In genomic region chr6:144063744-144064401, GRCh38 we compare ENCODE assay signal across 1 cellular context.
A peak's percentile ranks its signal among the peaks of the same experiment; 100 is the strongest.
TF ChIP-seq lines count a peak whose summit lies in the region.

No MANE protein-coding gene starts in this region.

TF ChIP-seq in HepG2, 621 proteins besides CTCF, POLR2A, EP300 and RAD21 (continued from another document and continues in another):
- TF ChIP-seq, protein P1, sequence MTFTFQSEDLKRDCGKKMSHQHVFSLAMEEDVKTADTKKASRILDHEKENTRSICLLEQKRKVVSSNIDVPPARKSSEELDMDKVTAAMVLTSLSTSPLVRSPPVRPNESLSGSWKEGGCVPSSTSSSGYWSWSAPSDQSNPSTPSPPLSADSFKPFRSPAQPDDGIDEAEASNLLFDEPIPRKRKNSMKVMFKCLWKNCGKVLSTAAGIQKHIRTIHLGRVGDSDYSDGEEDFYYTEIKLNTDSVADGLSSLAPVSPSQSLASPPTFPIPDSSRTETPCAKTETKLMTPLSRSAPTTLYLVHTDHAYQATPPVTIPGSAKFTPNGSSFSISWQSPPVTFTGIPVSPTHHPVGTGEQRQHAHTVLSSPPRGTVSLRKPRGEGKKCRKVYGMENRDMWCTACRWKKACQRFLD (CRISPR knock-in tag; IDR thresholded peaks at IDR 0.05; ENCODE audit: borderline replicate concordance): no peak
- no peak; the same call in 1 of the 2 replicates for TF ChIP-seq KAT7 (CRISPR knock-in tag; IDR thresholded peaks at IDR 0.05; ENCODE audit: borderline replicate concordance)
- TF ChIP-seq HNRNPK (IDR thresholded peaks at IDR 0.05; ENCODE audit: low read depth, low read length, poor library complexity, severe bottlenecking): no peak
- peak; percentile 29 for TF ChIP-seq XRCC5 (optimal IDR thresholded peaks at IDR 0.05; ENCODE audit: low read length)
- TF ChIP-seq ZNF883 (CRISPR knock-in tag; IDR thresholded peaks at IDR 0.05; ENCODE audit: not compliant biosample characterization): peak; percentile 73
- TF ChIP-seq ZNF781 (CRISPR knock-in tag; IDR thresholded peaks at IDR 0.05; ENCODE audit: borderline replicate concordance, not compliant biosample characterization): no peak
- TF ChIP-seq ZNF709 (CRISPR knock-in tag; IDR thresholded peaks at IDR 0.05): peak; percentile 60; the same call in 1 of the 2 replicates
- no peak; the same call in 1 of the 2 replicates for TF ChIP-seq FOXK1 (CRISPR knock-in tag; IDR thresholded peaks at IDR 0.05; ENCODE audit: borderline replicate concordance, low read depth)
- TF ChIP-seq SMAD9 (CRISPR knock-in tag; IDR thresholded peaks at IDR 0.05): no peak
- 0 out of 2 replicates have a peak, but pooled peaks have one; percentile 29 for TF ChIP-seq DRAP1 (CRISPR knock-in tag; IDR thresholded peaks at IDR 0.05)
- TF ChIP-seq, protein P2, sequence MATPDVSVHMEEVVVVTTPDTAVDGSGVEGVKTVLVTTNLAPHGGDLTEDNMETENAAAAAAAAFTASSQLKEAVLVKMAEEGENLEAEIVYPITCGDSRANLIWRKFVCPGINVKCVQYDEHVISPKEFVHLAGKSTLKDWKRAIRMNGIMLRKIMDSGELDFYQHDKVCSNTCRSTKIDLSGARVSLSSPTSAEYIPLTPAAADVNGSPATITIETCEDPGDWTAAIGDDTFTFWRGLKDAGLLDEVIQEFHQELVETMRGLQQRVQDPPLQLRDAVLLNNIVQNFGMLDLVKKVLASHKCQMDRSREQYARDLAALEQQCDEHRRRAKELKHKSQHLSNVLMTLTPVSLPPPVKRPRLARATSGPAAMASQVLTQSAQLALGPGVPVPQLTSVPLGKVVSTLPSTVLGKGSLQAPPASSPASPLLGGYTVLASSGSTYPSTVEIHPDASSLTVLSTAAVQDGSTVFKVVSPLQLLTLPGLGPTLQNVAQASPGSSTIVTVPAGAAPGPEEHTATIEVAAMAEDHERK (CRISPR knock-in tag; IDR thresholded peaks at IDR 0.05; ENCODE audit: low read depth): no peak
- TF ChIP-seq POLR2G (IDR thresholded peaks at IDR 0.05; ENCODE audit: low read depth, low read length): peak; percentile 45; the same call in 1 of the 2 replicates
- no peak; the same call in 1 of the 2 replicates for TF ChIP-seq ARNTL (CRISPR knock-in tag; IDR thresholded peaks at IDR 0.05)
- no peak for TF ChIP-seq CENPX (CRISPR knock-in tag; IDR thresholded peaks at IDR 0.05)
- no peak for TF ChIP-seq ZNF282 (IDR thresholded peaks at IDR 0.05; ENCODE audit: partially characterized antibody)
- no peak for TF ChIP-seq SOX6 (IDR thresholded peaks at IDR 0.05)
- TF ChIP-seq SOX6 (CRISPR knock-in tag; IDR thresholded peaks at IDR 0.05): peak; percentile 47
- TF ChIP-seq MAFF (IDR thresholded peaks at IDR 0.05; ENCODE audit: low read depth, low read length): no peak
- TF ChIP-seq RBFOX2 (IDR thresholded peaks at IDR 0.05; ENCODE audit: low read depth, low read length): peak; percentile 72
- TF ChIP-seq, protein P3, sequence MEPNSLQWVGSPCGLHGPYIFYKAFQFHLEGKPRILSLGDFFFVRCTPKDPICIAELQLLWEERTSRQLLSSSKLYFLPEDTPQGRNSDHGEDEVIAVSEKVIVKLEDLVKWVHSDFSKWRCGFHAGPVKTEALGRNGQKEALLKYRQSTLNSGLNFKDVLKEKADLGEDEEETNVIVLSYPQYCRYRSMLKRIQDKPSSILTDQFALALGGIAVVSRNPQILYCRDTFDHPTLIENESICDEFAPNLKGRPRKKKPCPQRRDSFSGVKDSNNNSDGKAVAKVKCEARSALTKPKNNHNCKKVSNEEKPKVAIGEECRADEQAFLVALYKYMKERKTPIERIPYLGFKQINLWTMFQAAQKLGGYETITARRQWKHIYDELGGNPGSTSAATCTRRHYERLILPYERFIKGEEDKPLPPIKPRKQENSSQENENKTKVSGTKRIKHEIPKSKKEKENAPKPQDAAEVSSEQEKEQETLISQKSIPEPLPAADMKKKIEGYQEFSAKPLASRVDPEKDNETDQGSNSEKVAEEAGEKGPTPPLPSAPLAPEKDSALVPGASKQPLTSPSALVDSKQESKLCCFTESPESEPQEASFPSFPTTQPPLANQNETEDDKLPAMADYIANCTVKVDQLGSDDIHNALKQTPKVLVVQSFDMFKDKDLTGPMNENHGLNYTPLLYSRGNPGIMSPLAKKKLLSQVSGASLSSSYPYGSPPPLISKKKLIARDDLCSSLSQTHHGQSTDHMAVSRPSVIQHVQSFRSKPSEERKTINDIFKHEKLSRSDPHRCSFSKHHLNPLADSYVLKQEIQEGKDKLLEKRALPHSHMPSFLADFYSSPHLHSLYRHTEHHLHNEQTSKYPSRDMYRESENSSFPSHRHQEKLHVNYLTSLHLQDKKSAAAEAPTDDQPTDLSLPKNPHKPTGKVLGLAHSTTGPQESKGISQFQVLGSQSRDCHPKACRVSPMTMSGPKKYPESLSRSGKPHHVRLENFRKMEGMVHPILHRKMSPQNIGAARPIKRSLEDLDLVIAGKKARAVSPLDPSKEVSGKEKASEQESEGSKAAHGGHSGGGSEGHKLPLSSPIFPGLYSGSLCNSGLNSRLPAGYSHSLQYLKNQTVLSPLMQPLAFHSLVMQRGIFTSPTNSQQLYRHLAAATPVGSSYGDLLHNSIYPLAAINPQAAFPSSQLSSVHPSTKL (CRISPR knock-in tag; IDR thresholded peaks at IDR 0.05): peak; percentile 66; the same call in 1 of the 2 replicates
- TF ChIP-seq ATF6 (CRISPR knock-in tag; conservative IDR thresholded peaks at IDR 0.05): no peak
- no peak for TF ChIP-seq HHEX (CRISPR knock-in tag; IDR thresholded peaks at IDR 0.05)
- no peak for TF ChIP-seq IKZF4 (CRISPR knock-in tag; IDR thresholded peaks at IDR 0.05; ENCODE audit: borderline replicate concordance, low read depth, not compliant biosample characterization)
- TF ChIP-seq GTF3A (CRISPR knock-in tag; conservative IDR thresholded peaks at IDR 0.05): no peak
- TF ChIP-seq, protein P4, sequence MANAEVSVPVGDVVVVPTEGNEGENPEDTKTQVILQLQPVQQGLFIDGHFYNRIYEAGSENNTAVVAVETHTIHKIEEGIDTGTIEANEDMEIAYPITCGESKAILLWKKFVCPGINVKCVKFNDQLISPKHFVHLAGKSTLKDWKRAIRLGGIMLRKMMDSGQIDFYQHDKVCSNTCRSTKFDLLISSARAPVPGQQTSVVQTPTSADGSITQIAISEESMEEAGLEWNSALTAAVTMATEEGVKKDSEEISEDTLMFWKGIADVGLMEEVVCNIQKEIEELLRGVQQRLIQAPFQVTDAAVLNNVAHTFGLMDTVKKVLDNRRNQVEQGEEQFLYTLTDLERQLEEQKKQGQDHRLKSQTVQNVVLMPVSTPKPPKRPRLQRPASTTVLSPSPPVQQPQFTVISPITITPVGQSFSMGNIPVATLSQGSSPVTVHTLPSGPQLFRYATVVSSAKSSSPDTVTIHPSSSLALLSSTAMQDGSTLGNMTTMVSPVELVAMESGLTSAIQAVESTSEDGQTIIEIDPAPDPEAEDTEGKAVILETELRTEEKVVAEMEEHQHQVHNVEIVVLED (CRISPR knock-in tag; IDR thresholded peaks at IDR 0.05; ENCODE audit: borderline replicate concordance): 0 out of 2 replicates have a peak, but pooled peaks have one; percentile 47
- TF ChIP-seq, protein P5, sequence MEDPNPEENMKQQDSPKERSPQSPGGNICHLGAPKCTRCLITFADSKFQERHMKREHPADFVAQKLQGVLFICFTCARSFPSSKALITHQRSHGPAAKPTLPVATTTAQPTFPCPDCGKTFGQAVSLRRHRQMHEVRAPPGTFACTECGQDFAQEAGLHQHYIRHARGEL (CRISPR knock-in tag; IDR thresholded peaks at IDR 0.05): no peak
- TF ChIP-seq ZNF430 (CRISPR knock-in tag; IDR thresholded peaks at IDR 0.05): peak; percentile 74; the same call in 1 of the 2 replicates
- TF ChIP-seq, protein P6, sequence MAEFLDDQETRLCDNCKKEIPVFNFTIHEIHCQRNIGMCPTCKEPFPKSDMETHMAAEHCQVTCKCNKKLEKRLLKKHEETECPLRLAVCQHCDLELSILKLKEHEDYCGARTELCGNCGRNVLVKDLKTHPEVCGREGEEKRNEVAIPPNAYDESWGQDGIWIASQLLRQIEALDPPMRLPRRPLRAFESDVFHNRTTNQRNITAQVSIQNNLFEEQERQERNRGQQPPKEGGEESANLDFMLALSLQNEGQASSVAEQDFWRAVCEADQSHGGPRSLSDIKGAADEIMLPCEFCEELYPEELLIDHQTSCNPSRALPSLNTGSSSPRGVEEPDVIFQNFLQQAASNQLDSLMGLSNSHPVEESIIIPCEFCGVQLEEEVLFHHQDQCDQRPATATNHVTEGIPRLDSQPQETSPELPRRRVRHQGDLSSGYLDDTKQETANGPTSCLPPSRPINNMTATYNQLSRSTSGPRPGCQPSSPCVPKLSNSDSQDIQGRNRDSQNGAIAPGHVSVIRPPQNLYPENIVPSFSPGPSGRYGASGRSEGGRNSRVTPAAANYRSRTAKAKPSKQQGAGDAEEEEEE (CRISPR knock-in tag; IDR thresholded peaks at IDR 0.05; ENCODE audit: borderline replicate concordance): no peak
- TF ChIP-seq MAF1 (CRISPR knock-in tag; IDR thresholded peaks at IDR 0.05; ENCODE audit: borderline replicate concordance): peak; percentile 69; the same call in 1 of the 2 replicates
- TF ChIP-seq ONECUT2 (CRISPR knock-in tag; IDR thresholded peaks at IDR 0.05): no peak
- 0 out of 2 replicates have a peak, but pooled peaks have one; percentile 34 for TF ChIP-seq MED13 (CRISPR knock-in tag; IDR thresholded peaks at IDR 0.05)
- TF ChIP-seq, protein P7, sequence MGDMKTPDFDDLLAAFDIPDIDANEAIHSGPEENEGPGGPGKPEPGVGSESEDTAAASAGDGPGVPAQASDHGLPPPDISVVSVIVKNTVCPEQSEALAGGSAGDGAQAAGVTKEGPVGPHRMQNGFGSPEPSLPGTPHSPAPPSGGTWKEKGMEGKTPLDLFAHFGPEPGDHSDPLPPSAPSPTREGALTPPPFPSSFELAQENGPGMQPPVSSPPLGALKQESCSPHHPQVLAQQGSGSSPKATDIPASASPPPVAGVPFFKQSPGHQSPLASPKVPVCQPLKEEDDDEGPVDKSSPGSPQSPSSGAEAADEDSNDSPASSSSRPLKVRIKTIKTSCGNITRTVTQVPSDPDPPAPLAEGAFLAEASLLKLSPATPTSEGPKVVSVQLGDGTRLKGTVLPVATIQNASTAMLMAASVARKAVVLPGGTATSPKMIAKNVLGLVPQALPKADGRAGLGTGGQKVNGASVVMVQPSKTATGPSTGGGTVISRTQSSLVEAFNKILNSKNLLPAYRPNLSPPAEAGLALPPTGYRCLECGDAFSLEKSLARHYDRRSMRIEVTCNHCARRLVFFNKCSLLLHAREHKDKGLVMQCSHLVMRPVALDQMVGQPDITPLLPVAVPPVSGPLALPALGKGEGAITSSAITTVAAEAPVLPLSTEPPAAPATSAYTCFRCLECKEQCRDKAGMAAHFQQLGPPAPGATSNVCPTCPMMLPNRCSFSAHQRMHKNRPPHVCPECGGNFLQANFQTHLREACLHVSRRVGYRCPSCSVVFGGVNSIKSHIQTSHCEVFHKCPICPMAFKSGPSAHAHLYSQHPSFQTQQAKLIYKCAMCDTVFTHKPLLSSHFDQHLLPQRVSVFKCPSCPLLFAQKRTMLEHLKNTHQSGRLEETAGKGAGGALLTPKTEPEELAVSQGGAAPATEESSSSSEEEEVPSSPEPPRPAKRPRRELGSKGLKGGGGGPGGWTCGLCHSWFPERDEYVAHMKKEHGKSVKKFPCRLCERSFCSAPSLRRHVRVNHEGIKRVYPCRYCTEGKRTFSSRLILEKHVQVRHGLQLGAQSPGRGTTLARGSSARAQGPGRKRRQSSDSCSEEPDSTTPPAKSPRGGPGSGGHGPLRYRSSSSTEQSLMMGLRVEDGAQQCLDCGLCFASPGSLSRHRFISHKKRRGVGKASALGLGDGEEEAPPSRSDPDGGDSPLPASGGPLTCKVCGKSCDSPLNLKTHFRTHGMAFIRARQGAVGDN (CRISPR knock-in tag; IDR thresholded peaks at IDR 0.05): peak; percentile 96
- TF ChIP-seq NFKBIZ (CRISPR knock-in tag; IDR thresholded peaks at IDR 0.05): no peak
- TF ChIP-seq BORCS8-MEF2B (CRISPR knock-in tag; IDR thresholded peaks at IDR 0.05): 0 out of 2 replicates have a peak, but pooled peaks have one; percentile 6
- TF ChIP-seq ATF4 (CRISPR knock-in tag; IDR thresholded peaks at IDR 0.05): no peak
- no peak; the same call in none of the 2 replicates for TF ChIP-seq ZFP90 (CRISPR knock-in tag; IDR thresholded peaks at IDR 0.05; ENCODE audit: borderline replicate concordance)
- no peak for TF ChIP-seq ZKSCAN1 (IDR thresholded peaks at IDR 0.05; ENCODE audit: low read length)
- TF ChIP-seq PHF8 (CRISPR knock-in tag; IDR thresholded peaks at IDR 0.05): peak; percentile 55
- TF ChIP-seq KMT2A (CRISPR knock-in tag; IDR thresholded peaks at IDR 0.05): peak; percentile 54; the same call in 1 of the 2 replicates
- TF ChIP-seq CEBPG (CRISPR knock-in tag; IDR thresholded peaks at IDR 0.05): no peak
- TF ChIP-seq ZNF543 (CRISPR knock-in tag; IDR thresholded peaks at IDR 0.05): 0 out of 2 replicates have a peak, but pooled peaks have one; percentile 59
- TF ChIP-seq ZSCAN25 (CRISPR knock-in tag; IDR thresholded peaks at IDR 0.05): no peak; the same call in 1 of the 2 replicates
- no peak for TF ChIP-seq NR1H2 (CRISPR knock-in tag; IDR thresholded peaks at IDR 0.05; ENCODE audit: borderline replicate concordance, low read depth)
- no peak for TF ChIP-seq ZNF326 (CRISPR knock-in tag; IDR thresholded peaks at IDR 0.05; ENCODE audit: borderline replicate concordance)
- 0 out of 2 replicates have a peak, but pooled peaks have one; percentile 43 for TF ChIP-seq PHF20 (CRISPR knock-in tag; IDR thresholded peaks at IDR 0.05)
- peak; percentile 52; the same call in 1 of the 2 replicates for TF ChIP-seq ZBTB20 (CRISPR knock-in tag; IDR thresholded peaks at IDR 0.05; ENCODE audit: borderline replicate concordance, low read depth)
- no peak for TF ChIP-seq NR2F2 (IDR thresholded peaks at IDR 0.05; ENCODE audit: borderline replicate concordance, low read depth)
- TF ChIP-seq TAF15 (IDR thresholded peaks at IDR 0.05; ENCODE audit: low read depth, low read length, poor library complexity, severe bottlenecking): no peak
